1 cellular context compared by ENCODE assay signal in genomic region chr11:33778682-33779081, GRCh38.
A peak's percentile ranks its signal among the peaks of the same experiment; 100 is the strongest.
TF ChIP-seq lines count a peak whose summit lies in the region.

No MANE protein-coding gene starts in this region.

TF ChIP-seq in HepG2, 621 proteins besides CTCF, POLR2A, EP300 and RAD21:
- no peak for TF ChIP-seq FIP1L1 (IDR thresholded peaks at IDR 0.05; ENCODE audit: borderline replicate concordance, insufficient read depth, low read depth, low read length)
- TF ChIP-seq PRDM15 (CRISPR knock-in tag; IDR thresholded peaks at IDR 0.05), result peak; percentile 76
- TF ChIP-seq TFE3 (CRISPR knock-in tag; IDR thresholded peaks at IDR 0.05), result no peak
- no peak for TF ChIP-seq PCBP2 (optimal IDR thresholded peaks at IDR 0.05; ENCODE audit: low read depth, low read length, poor library complexity, severe bottlenecking)
TF ChIP-seq in HepG2: peak in this region for 1.
